24 cellular contexts compared by ENCODE assay signal in genomic region chr1:18639335-18640055, GRCh38. TPM values are rescaled to one million over a fixed set of nuclear protein-coding genes. Genes with fewer than 3 reads are reported as not detected.
"Had no signal": no experiment of that assay in that cellular context is flagged by ENCODE, and none has a peak within 500 bp of the region (broad histone marks: within the 10 kb centered on the region; RNA-seq: fewer than 3 reads in every experiment).

No MANE protein-coding gene starts in this region.

- H3K9me3 ChIP-seq: left ventricle myocardium inferior, mucosa of descending colon, suprapubic skin, upper lobe of right lung had no signal

- H3K9me3 Mint-ChIP-seq: activated B cell treated with CpG ODN at 0.5 μM for 24 hours; stimulated activated naive CD8-positive, alpha-beta T cell treated with anti-CD3 and anti-CD28 coated beads, Interleukin-15, Interleukin-2, amounts not matched to agents 100 ng/mL and 50 ng/mL, for 24 hours had no signal

- H3K4me3 ChIP-seq: coronary artery, left ventricle myocardium inferior, mucosa of descending colon, smooth muscle cell, suprapubic skin, upper lobe of right lung had no signal

- ATAC-seq: foreskin keratinocyte; mucosa of descending colon; naive thymus-derived CD4-positive, alpha-beta T cell; right cardiac atrium; SK-N-SH treated with all-trans-retinoic acid at 6 μM for 48 hours; upper lobe of right lung had no signal

- H3K27ac ChIP-seq: coronary artery, foreskin keratinocyte, left ventricle myocardium inferior, suprapubic skin, upper lobe of right lung had no signal

- H3K36me3 Mint-ChIP-seq: activated naive CD8-positive, alpha-beta T cell had no signal

- H3K4me2 ChIP-seq: smooth muscle cell had no signal

- H3K4me3 Mint-ChIP-seq: activated B cell treated with CpG ODN at 0.5 μM for 24 hours; activated naive CD8-positive, alpha-beta T cell; stimulated activated naive CD8-positive, alpha-beta T cell treated with anti-CD3 and anti-CD28 coated beads, Interleukin-15, Interleukin-2, amounts not matched to agents 100 ng/mL and 50 ng/mL, for 24 hours had no signal

- DNase-seq: activated B cell treated with CpG ODN at 0.5 μM for 24 hours; activated CD4-positive, alpha-beta T cell treated with anti-CD3 and anti-CD28 coated beads for 48 hours; activated T-cell treated with anti-CD3 and anti-CD28 coated beads for 4 hours; amniotic stem cell; caudate nucleus; effector CD4-positive, alpha-beta T cell; foreskin keratinocyte; glutamatergic neuron; hypothalamus; left ventricle myocardium inferior; mucosa of descending colon; naive thymus-derived CD4-positive, alpha-beta T cell; nucleus accumbens; right cardiac atrium; T-helper 2 cell; upper lobe of right lung had no signal

- H3K36me3 ChIP-seq: left ventricle myocardium inferior, suprapubic skin, upper lobe of right lung had no signal

- H3K4me1 ChIP-seq: foreskin keratinocyte, upper lobe of right lung had no signal

- H3K27ac Mint-ChIP-seq: activated B cell treated with CpG ODN at 0.5 μM for 24 hours; activated naive CD8-positive, alpha-beta T cell; progenitor cell of endocrine pancreas; stimulated activated naive CD8-positive, alpha-beta T cell treated with anti-CD3 and anti-CD28 coated beads, Interleukin-15, Interleukin-2, amounts not matched to agents 100 ng/mL and 50 ng/mL, for 24 hours had no signal

RNA-seq across cellular contexts. Expression of gene PAX7, which starts 8.8 kb away (rescaled TPM):
- total RNA-seq: activated B cell treated with CpG ODN at 0.5 μM for 24 hours; foreskin keratinocyte; kidney epithelial cell; left ventricle myocardium inferior; mucosa of descending colon; naive thymus-derived CD4-positive, alpha-beta T cell; progenitor cell of endocrine pancreas; right cardiac atrium; smooth muscle cell; upper lobe of right lung had no signal
- polyA plus RNA-seq: foreskin keratinocyte; naive thymus-derived CD4-positive, alpha-beta T cell; right cardiac atrium; smooth muscle cell had no signal
